In the genomic region with DNA sequence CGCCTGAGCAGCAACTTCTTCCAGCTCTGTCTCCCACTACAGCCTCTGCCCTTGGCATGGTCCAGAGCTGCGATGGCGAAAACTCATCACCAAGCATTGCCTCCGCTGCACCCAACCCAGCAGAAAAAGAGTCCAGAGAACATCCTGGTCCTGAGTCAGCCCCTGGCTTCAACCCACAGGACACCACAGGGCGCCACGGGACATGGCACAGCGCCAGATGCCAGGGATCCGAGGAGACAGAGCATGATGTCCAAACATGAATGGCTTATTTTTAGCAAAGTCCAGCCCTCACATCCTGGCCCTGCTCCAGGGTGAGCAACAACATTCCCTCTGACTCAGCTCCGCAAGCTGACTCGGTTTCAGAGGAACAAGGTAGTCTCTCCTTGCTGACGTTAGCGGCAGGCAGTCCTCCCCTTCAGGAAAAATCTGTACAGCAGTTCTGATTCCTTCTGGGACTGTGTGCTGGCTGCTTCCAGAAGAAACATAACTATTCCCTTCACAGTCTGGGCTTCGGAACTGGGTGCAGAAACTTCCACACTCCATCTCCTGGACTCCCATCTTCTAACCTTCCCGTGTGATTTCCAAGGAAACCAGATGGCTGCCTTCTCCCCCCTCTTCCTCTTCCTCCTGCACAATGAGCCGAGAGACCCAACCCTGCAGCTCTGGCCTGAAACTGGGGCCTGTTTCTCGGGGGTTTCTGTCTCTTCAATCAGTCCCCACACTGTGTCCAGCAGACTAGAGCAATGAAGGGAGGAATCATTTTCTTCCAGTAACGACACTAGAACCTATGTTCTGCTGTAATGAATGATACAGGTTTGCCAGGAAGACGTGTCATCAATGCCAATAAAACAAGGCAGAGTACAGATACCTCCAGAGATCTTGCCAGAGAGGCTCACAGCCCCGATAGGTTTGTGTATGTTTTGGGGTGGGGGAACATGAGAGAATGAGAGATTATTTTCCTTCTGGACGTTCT, we compare ENCODE assay signal across 1 cellular context.
A peak's percentile ranks its signal among the peaks of the same experiment; 100 is the strongest.
TF ChIP-seq lines count a peak whose summit lies in the region.

No MANE protein-coding gene starts in this region.

TF ChIP-seq in HepG2, 621 proteins besides CTCF, POLR2A, EP300 and RAD21 (continued from another document and continues in another):
- TF ChIP-seq AKNA (CRISPR knock-in tag; IDR thresholded peaks at IDR 0.05; ENCODE audit: borderline replicate concordance), result no peak
- no peak for TF ChIP-seq NFAT5 (CRISPR knock-in tag; IDR thresholded peaks at IDR 0.05)
- TF ChIP-seq MTF1 (CRISPR knock-in tag; IDR thresholded peaks at IDR 0.05), result no peak
- TF ChIP-seq, protein P1, sequence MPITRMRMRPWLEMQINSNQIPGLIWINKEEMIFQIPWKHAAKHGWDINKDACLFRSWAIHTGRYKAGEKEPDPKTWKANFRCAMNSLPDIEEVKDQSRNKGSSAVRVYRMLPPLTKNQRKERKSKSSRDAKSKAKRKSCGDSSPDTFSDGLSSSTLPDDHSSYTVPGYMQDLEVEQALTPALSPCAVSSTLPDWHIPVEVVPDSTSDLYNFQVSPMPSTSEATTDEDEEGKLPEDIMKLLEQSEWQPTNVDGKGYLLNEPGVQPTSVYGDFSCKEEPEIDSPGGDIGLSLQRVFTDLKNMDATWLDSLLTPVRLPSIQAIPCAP (CRISPR knock-in tag; IDR thresholded peaks at IDR 0.05; ENCODE audit: low read depth), result no peak
- no peak for TF ChIP-seq ZNF770 (CRISPR knock-in tag; IDR thresholded peaks at IDR 0.05)
- TF ChIP-seq, protein P2, sequence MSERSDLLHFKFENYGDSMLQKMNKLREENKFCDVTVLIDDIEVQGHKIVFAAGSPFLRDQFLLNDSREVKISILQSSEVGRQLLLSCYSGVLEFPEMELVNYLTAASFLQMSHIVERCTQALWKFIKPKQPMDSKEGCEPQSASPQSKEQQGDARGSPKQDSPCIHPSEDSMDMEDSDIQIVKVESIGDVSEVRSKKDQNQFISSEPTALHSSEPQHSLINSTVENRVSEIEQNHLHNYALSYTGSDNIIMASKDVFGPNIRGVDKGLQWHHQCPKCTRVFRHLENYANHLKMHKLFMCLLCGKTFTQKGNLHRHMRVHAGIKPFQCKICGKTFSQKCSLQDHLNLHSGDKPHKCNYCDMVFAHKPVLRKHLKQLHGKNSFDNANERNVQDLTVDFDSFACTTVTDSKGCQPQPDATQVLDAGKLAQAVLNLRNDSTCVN (CRISPR knock-in tag; IDR thresholded peaks at IDR 0.05; ENCODE audit: borderline replicate concordance), result 0 out of 2 replicates have a peak, but pooled peaks have one; percentile 34
- TF ChIP-seq FOXM1 (CRISPR knock-in tag; IDR thresholded peaks at IDR 0.05), result no peak
- no peak for TF ChIP-seq ZNF33B (CRISPR knock-in tag; IDR thresholded peaks at IDR 0.05)
- no peak for TF ChIP-seq ZNF225 (CRISPR knock-in tag; IDR thresholded peaks at IDR 0.05)
- TF ChIP-seq MXD1 (CRISPR knock-in tag; IDR thresholded peaks at IDR 0.05), result no peak
- TF ChIP-seq JDP2 (CRISPR knock-in tag; IDR thresholded peaks at IDR 0.05; ENCODE audit: borderline replicate concordance), result no peak
- TF ChIP-seq KDM2A (CRISPR knock-in tag; IDR thresholded peaks at IDR 0.05; ENCODE audit: borderline replicate concordance, low read depth), result no peak; the same call in 1 of the 2 replicates
- TF ChIP-seq SNAPC2 (CRISPR knock-in tag; IDR thresholded peaks at IDR 0.05), result no peak
- no peak for TF ChIP-seq SIN3A (IDR thresholded peaks at IDR 0.05; ENCODE audit: borderline replicate concordance, low read depth, low read length)
- no peak for TF ChIP-seq MZF1 (CRISPR knock-in tag; IDR thresholded peaks at IDR 0.05; ENCODE audit: borderline replicate concordance)
- TF ChIP-seq, protein P3, sequence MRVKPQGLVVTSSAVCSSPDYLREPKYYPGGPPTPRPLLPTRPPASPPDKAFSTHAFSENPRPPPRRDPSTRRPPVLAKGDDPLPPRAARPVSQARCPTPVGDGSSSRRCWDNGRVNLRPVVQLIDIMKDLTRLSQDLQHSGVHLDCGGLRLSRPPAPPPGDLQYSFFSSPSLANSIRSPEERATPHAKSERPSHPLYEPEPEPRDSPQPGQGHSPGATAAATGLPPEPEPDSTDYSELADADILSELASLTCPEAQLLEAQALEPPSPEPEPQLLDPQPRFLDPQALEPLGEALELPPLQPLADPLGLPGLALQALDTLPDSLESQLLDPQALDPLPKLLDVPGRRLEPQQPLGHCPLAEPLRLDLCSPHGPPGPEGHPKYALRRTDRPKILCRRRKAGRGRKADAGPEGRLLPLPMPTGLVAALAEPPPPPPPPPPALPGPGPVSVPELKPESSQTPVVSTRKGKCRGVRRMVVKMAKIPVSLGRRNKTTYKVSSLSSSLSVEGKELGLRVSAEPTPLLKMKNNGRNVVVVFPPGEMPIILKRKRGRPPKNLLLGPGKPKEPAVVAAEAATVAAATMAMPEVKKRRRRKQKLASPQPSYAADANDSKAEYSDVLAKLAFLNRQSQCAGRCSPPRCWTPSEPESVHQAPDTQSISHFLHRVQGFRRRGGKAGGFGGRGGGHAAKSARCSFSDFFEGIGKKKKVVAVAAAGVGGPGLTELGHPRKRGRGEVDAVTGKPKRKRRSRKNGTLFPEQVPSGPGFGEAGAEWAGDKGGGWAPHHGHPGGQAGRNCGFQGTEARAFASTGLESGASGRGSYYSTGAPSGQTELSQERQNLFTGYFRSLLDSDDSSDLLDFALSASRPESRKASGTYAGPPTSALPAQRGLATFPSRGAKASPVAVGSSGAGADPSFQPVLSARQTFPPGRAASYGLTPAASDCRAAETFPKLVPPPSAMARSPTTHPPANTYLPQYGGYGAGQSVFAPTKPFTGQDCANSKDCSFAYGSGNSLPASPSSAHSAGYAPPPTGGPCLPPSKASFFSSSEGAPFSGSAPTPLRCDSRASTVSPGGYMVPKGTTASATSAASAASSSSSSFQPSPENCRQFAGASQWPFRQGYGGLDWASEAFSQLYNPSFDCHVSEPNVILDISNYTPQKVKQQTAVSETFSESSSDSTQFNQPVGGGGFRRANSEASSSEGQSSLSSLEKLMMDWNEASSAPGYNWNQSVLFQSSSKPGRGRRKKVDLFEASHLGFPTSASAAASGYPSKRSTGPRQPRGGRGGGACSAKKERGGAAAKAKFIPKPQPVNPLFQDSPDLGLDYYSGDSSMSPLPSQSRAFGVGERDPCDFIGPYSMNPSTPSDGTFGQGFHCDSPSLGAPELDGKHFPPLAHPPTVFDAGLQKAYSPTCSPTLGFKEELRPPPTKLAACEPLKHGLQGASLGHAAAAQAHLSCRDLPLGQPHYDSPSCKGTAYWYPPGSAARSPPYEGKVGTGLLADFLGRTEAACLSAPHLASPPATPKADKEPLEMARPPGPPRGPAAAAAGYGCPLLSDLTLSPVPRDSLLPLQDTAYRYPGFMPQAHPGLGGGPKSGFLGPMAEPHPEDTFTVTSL (CRISPR knock-in tag; IDR thresholded peaks at IDR 0.05; ENCODE audit: borderline replicate concordance), result peak; percentile 73; the same call in 1 of the 2 replicates
- TF ChIP-seq TMF1 (CRISPR knock-in tag; IDR thresholded peaks at IDR 0.05; ENCODE audit: low read depth), result no peak
- no peak for TF ChIP-seq ZNF432 (CRISPR knock-in tag; IDR thresholded peaks at IDR 0.05; ENCODE audit: borderline replicate concordance)
- TF ChIP-seq, protein P4, sequence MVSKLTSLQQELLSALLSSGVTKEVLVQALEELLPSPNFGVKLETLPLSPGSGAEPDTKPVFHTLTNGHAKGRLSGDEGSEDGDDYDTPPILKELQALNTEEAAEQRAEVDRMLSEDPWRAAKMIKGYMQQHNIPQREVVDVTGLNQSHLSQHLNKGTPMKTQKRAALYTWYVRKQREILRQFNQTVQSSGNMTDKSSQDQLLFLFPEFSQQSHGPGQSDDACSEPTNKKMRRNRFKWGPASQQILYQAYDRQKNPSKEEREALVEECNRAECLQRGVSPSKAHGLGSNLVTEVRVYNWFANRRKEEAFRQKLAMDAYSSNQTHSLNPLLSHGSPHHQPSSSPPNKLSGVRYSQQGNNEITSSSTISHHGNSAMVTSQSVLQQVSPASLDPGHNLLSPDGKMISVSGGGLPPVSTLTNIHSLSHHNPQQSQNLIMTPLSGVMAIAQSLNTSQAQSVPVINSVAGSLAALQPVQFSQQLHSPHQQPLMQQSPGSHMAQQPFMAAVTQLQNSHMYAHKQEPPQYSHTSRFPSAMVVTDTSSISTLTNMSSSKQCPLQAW (CRISPR knock-in tag; IDR thresholded peaks at IDR 0.05), result peak; percentile 46; the same call in 1 of the 2 replicates
